Comparison of ENCODE assay signal across 12 cellular contexts in genomic region chr14:50094056-50094455, GRCh38.
"Had no signal": no experiment of that assay in that cellular context is flagged by ENCODE, and none has a peak within 500 bp of the region (broad histone marks: within the 10 kb centered on the region; RNA-seq: fewer than 3 reads in every experiment).

No MANE protein-coding gene starts in this region.

- H3K4me3 ChIP-seq: gastroesophageal sphincter, thyroid gland had no signal

- ATAC-seq: gastroesophageal sphincter had no signal

- DNase-seq: activated CD4-positive, alpha-beta T cell treated with anti-CD3 and anti-CD28 coated beads for 48 hours; activated effector memory CD4-positive, alpha-beta T cell treated with Interleukin-2 at 50 U/mL for 16 hours; effector memory CD4-positive, alpha-beta T cell; kidney glomerular epithelial cell; retina; stimulated activated CD4-positive, alpha-beta T cell treated with anti-CD3 and anti-CD28 coated beads, Interleukin-15, amount 100 ng/mL, for 24 hours; stimulated activated CD4-positive, alpha-beta T cell treated with anti-CD3 and anti-CD28 coated beads, Interleukin-4, amount 100 ng/mL, for 4 hours; T-helper 1 cell; thyroid gland had no signal

- H3K36me3 ChIP-seq: thyroid gland had no signal

- H3K27me3 ChIP-seq: gastroesophageal sphincter, thyroid gland had no signal

- H3K27ac ChIP-seq: gastroesophageal sphincter, parathyroid adenoma, thyroid gland, VCaP had no signal

- H3K4me1 ChIP-seq: gastroesophageal sphincter, parathyroid adenoma, thyroid gland had no signal

- H3K9me3 ChIP-seq: gastroesophageal sphincter, thyroid gland had no signal
